ENCODE assay signal across 21 cellular contexts in genomic region chr12:66197413-66198055, GRCh38. TPM values are rescaled to one million over a fixed set of nuclear protein-coding genes. Genes with fewer than 3 reads are reported as not detected.
DNase-seq lines count a peak whose midpoint lies in the region; ATAC-seq and TF ChIP-seq lines count a peak whose summit lies in the region.
"Had no signal": no experiment of that assay in that cellular context is flagged by ENCODE, and none has a peak within 500 bp of the region (broad histone marks: within the 10 kb centered on the region; RNA-seq: fewer than 3 reads in every experiment).

No MANE protein-coding gene starts in this region.

- ATAC-seq in left ventricle myocardium superior, result peak; percentile 20
- ATAC-seq: effector memory CD8-positive, alpha-beta T cell; gastroesophageal sphincter; left lobe of liver had no signal

- H3K4me1 ChIP-seq in vagina (peaks cover 14% of the 10 kb centered on the region), thyroid gland (peaks cover 0 to 7% of the 10 kb centered on the region in 2 donors), A673 (ENCODE audit: insufficient read depth, low read length, poor library complexity, severe bottlenecking) (no peaks in the 10 kb centered on the region)

- H3K4me3 ChIP-seq in SU-DHL-6 (ENCODE audit: insufficient read depth, low read length, poor library complexity, severe bottlenecking) (peak overlapping the region; percentile 18), fibroblast of the aortic adventitia (ENCODE audit: low read depth, low read length) (no peak overlapping the region), vagina (no peak overlapping the region), thyroid gland (replicated peaks in 1 of 3) (no peak overlapping the region), A673 (ENCODE audit: low read depth, low read length, poor library complexity, severe bottlenecking) (no peak overlapping the region)
- H3K4me3 ChIP-seq: gastroesophageal sphincter, tibial nerve had no signal

- no peaks in the 10 kb centered on the region for H3K27me3 ChIP-seq in SU-DHL-6 (ENCODE audit: low read length)
- no peaks in the 10 kb centered on the region for H3K27me3 ChIP-seq in vagina
- H3K27me3 ChIP-seq in thyroid gland, result no peaks in the 10 kb centered on the region
- no peaks in the 10 kb centered on the region for H3K27me3 ChIP-seq in A673 (replicated peaks; ENCODE audit: insufficient read depth, low read depth, low read length, poor library complexity)
- H3K27me3 ChIP-seq: tibial nerve had no signal

- H3K4me2 ChIP-seq in SU-DHL-6 (ENCODE audit: low read depth, low read length, poor library complexity, severe bottlenecking), result peak overlapping the region; percentile 63

- no peak overlapping the region for H3K9ac ChIP-seq in SU-DHL-6 (ENCODE audit: low read length)

- peaks cover 6% of the 10 kb centered on the region; the same call in 1 of the 2 replicates for H3F3A ChIP-seq in SU-DHL-6 (ENCODE audit: insufficient read depth)

- TF ChIP-seq CTCF in SU-DHL-6 (IDR thresholded peaks at IDR 0.05; ENCODE audit: insufficient read depth, low read length, poor library complexity, severe bottlenecking), result no peak
- TF ChIP-seq CTCF in fibroblast of the aortic adventitia (IDR thresholded peaks at IDR 0.05; ENCODE audit: insufficient read depth, low read length), result no peak
- no peak for TF ChIP-seq CTCF in vagina (IDR thresholded peaks at IDR 0.05)
- no peak for TF ChIP-seq CTCF in thyroid gland (IDR thresholded peaks at IDR 0.05)
- no peak for TF ChIP-seq CTCF in A673 (conservative IDR thresholded peaks at IDR 0.05; ENCODE audit: low read depth, low read length)

- H3K79me2 ChIP-seq in SU-DHL-6 (ENCODE audit: insufficient read depth, low read length), result no peaks in the 10 kb centered on the region

- 42 to 45% methylated on average over 3 of the region's 3 CpGs for WGBS in thyroid gland, 2 donors

- H3K36me3 ChIP-seq in SU-DHL-6 (ENCODE audit: low read length) (0 out of 2 replicates have a peak, but pooled peaks cover 6% of the 10 kb centered on the region), vagina (no peaks in the 10 kb centered on the region), thyroid gland (no peaks in the 10 kb centered on the region), A673 (ENCODE audit: insufficient read depth, low read length, poor library complexity, severe bottlenecking) (no peaks in the 10 kb centered on the region)
- H3K36me3 ChIP-seq: gastroesophageal sphincter had no signal

- H2AFZ ChIP-seq in SU-DHL-6 (ENCODE audit: low read depth, low read length, severe bottlenecking), result no peak overlapping the region

- intact Hi-C loops in left ventricle myocardium superior (cut with micrococcal nuclease) (no loop called here), cardiac septum (cut with DNase I) (no loop called here), vagina (cut with DNase I) (no loop called here), thyroid gland (cut with DNase I) (no loop called here), A673 (cut with micrococcal nuclease; ENCODE audit: unreplicated experiment) (no loop called here)

- POLR2A ChIA-PET in A673 (lab: Charles Lee; ENCODE audit: low non-redundant PET), result no interaction called here

- peak overlapping the region; percentile 71 for H3K27ac ChIP-seq in SU-DHL-6 (ENCODE audit: low read depth, low read length)
- peak overlapping the region; percentile 28 for H3K27ac ChIP-seq in vagina
- H3K27ac ChIP-seq in thyroid gland, result no peak overlapping the region
- H3K27ac ChIP-seq in A673 (ENCODE audit: low read depth, low read length, poor library complexity, severe bottlenecking), result no peak overlapping the region
- H3K27ac ChIP-seq: gastroesophageal sphincter, tibial nerve had no signal

- BruUV-seq in A673 (replicated peaks; lab: Mats Ljungman, UMichigan), result no TSS peak

- CTCF ChIA-PET in A673 (lab: Charles Lee), result no interaction called here

- DNase-seq in left ventricle myocardium superior, result no peak
- DNase-seq in cardiac septum (ENCODE audit: low spot score), result no peak
- DNase-seq in fibroblast of the aortic adventitia (ENCODE audit: low read depth), result peak; percentile 32
- no peak for DNase-seq in vagina (ENCODE audit: extremely low spot score in 2 of 2)
- DNase-seq in SIG-M5 (lab: John Stamatoyannopoulos, UW), result no peak
- no peak for DNase-seq in thyroid gland
- DNase-seq in A673 (ENCODE audit: low spot score), result no peak
- DNase-seq: activated CD4-positive, alpha-beta T cell treated with anti-CD3 and anti-CD28 coated beads for 1 hour; activated effector memory CD4-positive, alpha-beta T cell treated with anti-CD3 and anti-CD28 coated beads, Interleukin-2, amount 50 U/mL, for 16 hours; caudate nucleus; CD4-positive, alpha-beta memory T cell; DMS79; effector memory CD8-positive, alpha-beta T cell; NCI-H1436 treated with DMSO at 0.1 percent for 48 hours; NCI-H2227 treated with DMSO at 0.1 percent for 48 hours; SHP77; T1000 had no signal

- peaks cover 4% of the 10 kb centered on the region; the same call in 1 of the 2 replicates for H3K9me3 ChIP-seq in SU-DHL-6 (ENCODE audit: insufficient read depth, low read length)
- no peaks in the 10 kb centered on the region for H3K9me3 ChIP-seq in vagina
- H3K9me3 ChIP-seq in thyroid gland, result no peaks in the 10 kb centered on the region
- no peaks in the 10 kb centered on the region for H3K9me3 ChIP-seq in A673 (ENCODE audit: low read depth, low read length, poor library complexity, severe bottlenecking)

- TF ChIP-seq POLR2A in vagina (IDR thresholded peaks at IDR 0.05), result no peak
- TF ChIP-seq POLR2A in thyroid gland (IDR thresholded peaks at IDR 0.05), result no peak

- H4K20me1 ChIP-seq in SU-DHL-6 (ENCODE audit: low read depth, low read length), result no peaks in the 10 kb centered on the region

- H3K9me2 ChIP-seq in SU-DHL-6 (replicated peaks; ENCODE audit: insufficient read depth, low read length), result no peaks in the 10 kb centered on the region

RNA-seq across cellular contexts. Expression of gene IRAK3, which starts 8.5 kb away (rescaled TPM):
- 5.3 TPM for total RNA-seq in left ventricle myocardium superior
- 3.2 TPM for total RNA-seq in cardiac septum
- 20.0 and 21.4 TPM in 2 replicates for total RNA-seq in fibroblast of the aortic adventitia (ENCODE audit: low replicate concordance)
- 23.1 TPM for total RNA-seq in vagina
- 10 to 100 TPM in 3 of 4 donors, 1 to 10 TPM in 1; 8.0 to 26.6 (median 17.6) TPM for total RNA-seq in thyroid gland
- 0.19 and 0.37 TPM in 2 replicates for total RNA-seq in A673 (2021)

RNA-seq across cellular contexts. Expression of gene TMBIM4, which starts 27.7 kb away (rescaled TPM):
- total RNA-seq in left ventricle myocardium superior (65.9 TPM), cardiac septum (79.5 TPM), fibroblast of the aortic adventitia (ENCODE audit: low replicate concordance) (115 and 220 TPM in 2 replicates), vagina (98.7 TPM), thyroid gland (100 to 1,000 TPM; 186 to 322 (median 242) TPM), A673 (2021) (61.8 and 62.1 TPM in 2 replicates)

Comparison
In these comparisons a context has a peak if more than half of its experiments do, and no peak if none do; other contexts are left out.
1. H3K27ac ChIP-seq: peak in SU-DHL-6 (single experiment) and vagina (single experiment); none in thyroid gland (0 of 3) and A673 (single experiment).